10 cellular contexts compared by ENCODE assay signal in the genomic region with DNA sequence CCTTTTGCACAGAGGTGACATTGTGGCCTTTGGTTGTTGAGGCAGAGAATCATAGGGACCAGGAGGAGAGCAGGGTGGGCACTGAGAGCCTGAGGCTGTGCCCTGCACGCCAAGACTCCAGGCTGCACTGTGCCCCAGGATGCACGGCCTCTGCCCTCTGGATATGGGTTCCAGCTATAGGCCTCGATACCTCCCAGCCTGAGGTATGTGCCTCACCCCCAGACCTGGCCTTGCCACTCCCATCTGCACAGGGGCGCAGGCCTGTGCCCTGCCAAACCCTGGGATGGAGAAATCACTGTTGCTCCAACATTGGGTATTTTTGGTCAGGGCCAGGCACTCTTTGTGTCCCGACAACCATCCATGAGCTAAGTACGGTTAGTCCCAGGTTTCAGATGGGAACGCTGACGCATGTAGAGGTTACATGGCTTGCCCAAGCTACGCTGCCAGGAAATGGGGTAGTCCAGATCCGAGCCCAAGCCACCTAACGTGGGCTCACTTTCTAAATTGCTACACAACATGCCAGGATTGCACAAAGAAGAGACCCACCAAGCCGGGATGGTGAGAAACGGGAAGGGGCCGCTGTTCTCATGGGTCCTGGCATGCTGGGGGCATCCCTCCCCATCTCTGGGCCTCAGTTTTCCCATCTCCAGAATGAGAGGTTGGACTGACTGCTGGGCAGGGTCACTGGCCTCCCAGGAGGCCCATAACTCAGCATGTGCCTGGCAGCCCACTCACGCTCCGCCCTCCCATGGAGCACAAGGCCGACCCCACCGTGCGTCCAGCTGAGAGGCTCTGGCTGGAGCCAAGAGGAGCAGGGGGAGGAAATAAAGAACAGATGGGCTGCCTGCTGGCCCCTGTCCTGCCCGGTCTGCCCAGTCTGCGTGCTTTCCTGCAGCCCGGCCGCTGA. TPM values are rescaled to one million over a fixed set of nuclear protein-coding genes. Genes with fewer than 3 reads are reported as not detected.
DNase-seq lines count a peak whose midpoint lies in the region; ATAC-seq and TF ChIP-seq lines count a peak whose summit lies in the region.
"Had no signal": no experiment of that assay in that cellular context is flagged by ENCODE, and none has a peak within 500 bp of the region (broad histone marks: within the 10 kb centered on the region; RNA-seq: fewer than 3 reads in every experiment).

No MANE protein-coding gene starts in this region.

- H3K9me3 ChIP-seq in adipocyte (ENCODE audit: control insufficient read depth, low read length) (no peaks in the 10 kb centered on the region), upper lobe of right lung (no peaks in the 10 kb centered on the region)

- ATAC-seq in upper lobe of right lung (peak; percentile 4), GM18519 (IDR thresholded peaks at IDR 0.05; ENCODE audit: low FRiP score, unreplicated experiment) (no peak), HG03175 (IDR thresholded peaks at IDR 0.05; ENCODE audit: unreplicated experiment) (no peak)

- H3K4me1 ChIP-seq in adipocyte (ENCODE audit: control insufficient read depth, insufficient read depth, low read length) (peaks cover 94% of the 10 kb centered on the region), upper lobe of right lung (peaks cover 94% of the 10 kb centered on the region)

- peaks cover 5% of the 10 kb centered on the region for H3K27me3 Mint-ChIP-seq in nephron progenitor cell (ENCODE audit: low read depth, poor library complexity)

- no peaks in the 10 kb centered on the region for H3K9me3 Mint-ChIP-seq in nephron progenitor cell

- H3K27me3 ChIP-seq in adipocyte (replicated peaks; ENCODE audit: control insufficient read depth, insufficient read depth, low read length) (no peaks in the 10 kb centered on the region), upper lobe of right lung (no peaks in the 10 kb centered on the region)

- H3K9ac ChIP-seq in adipocyte (ENCODE audit: low read length), result peak overlapping the region; percentile 91

- peak overlapping the region; percentile 52 for H3K4me3 Mint-ChIP-seq in nephron progenitor cell

- no peak overlapping the region for H3K4me3 ChIP-seq in adipocyte (ENCODE audit: low read length)
- no peak overlapping the region for H3K4me3 ChIP-seq in fibroblast of villous mesenchyme (ENCODE audit: low read depth, low read length)
- H3K4me3 ChIP-seq in upper lobe of right lung, result no peak overlapping the region

- peak overlapping the region; percentile 99 for H3K27ac Mint-ChIP-seq in nephron progenitor cell

- H3K36me3 ChIP-seq in adipocyte (ENCODE audit: control insufficient read depth, insufficient read depth, low read length, severe bottlenecking) (peaks cover 15% of the 10 kb centered on the region), upper lobe of right lung (no peaks in the 10 kb centered on the region)

- TF ChIP-seq CTCF in fibroblast of villous mesenchyme (IDR thresholded peaks at IDR 0.05; ENCODE audit: insufficient read depth, low read depth, low read length) (no peak), nephron progenitor cell (IDR thresholded peaks at IDR 0.05) (no peak), upper lobe of right lung (IDR thresholded peaks at IDR 0.05) (no peak)

- peaks cover 99% of the 10 kb centered on the region for H3K4me1 Mint-ChIP-seq in nephron progenitor cell

- no peaks in the 10 kb centered on the region for H3K36me3 Mint-ChIP-seq in nephron progenitor cell (ENCODE audit: low read depth)

- peak overlapping the region; percentile 83 for H3K27ac ChIP-seq in upper lobe of right lung

- intact Hi-C loops in upper lobe of right lung (cut with DNase I), result no loop called here

- DNase-seq in adipocyte (ENCODE audit: low read depth), result peak; percentile 38
- peak; percentile 84 for DNase-seq in fibroblast of villous mesenchyme (ENCODE audit: low read depth)
- DNase-seq in nephron progenitor cell, result peak; percentile 76
- no peak for DNase-seq in upper lobe of right lung
- DNase-seq in cerebellar nuclear complex (lab: John Stamatoyannopoulos, UW), result no peak
- no peak for DNase-seq in stimulated activated CD4-positive, alpha-beta T cell treated with anti-CD3 and anti-CD28 coated beads, Interleukin-15, amount 100 ng/mL, for 24 hours
- DNase-seq: amniotic stem cell, NCI-H2107 had no signal

RNA-seq across cellular contexts. Expression of a gene that starts 44.2 kb away (rescaled TPM):
- total RNA-seq in fibroblast of villous mesenchyme, result 28.7 and 36.7 TPM in 2 replicates
- 32.4 TPM for total RNA-seq in upper lobe of right lung

RNA-seq across cellular contexts. Expression of a gene that starts 54.0 kb away (rescaled TPM):
- total RNA-seq in fibroblast of villous mesenchyme, result 32.9 and 42.7 TPM in 2 replicates
- total RNA-seq in upper lobe of right lung, result 30.7 TPM

Comparison
In these comparisons a context has a peak if more than half of its experiments do, and no peak if none do; other contexts are left out.
1. DNase-seq: peak in adipocyte (single experiment), fibroblast of villous mesenchyme (single experiment) and nephron progenitor cell (single experiment); none in upper lobe of right lung (single experiment), cerebellar nuclear complex (0 of 2) and stimulated activated CD4-positive, alpha-beta T cell treated with anti-CD3 and anti-CD28 coated beads, Interleukin-15, amount 100 ng/mL, for 24 hours (single experiment).